18 cellular contexts compared by ENCODE assay signal in the genomic region with DNA sequence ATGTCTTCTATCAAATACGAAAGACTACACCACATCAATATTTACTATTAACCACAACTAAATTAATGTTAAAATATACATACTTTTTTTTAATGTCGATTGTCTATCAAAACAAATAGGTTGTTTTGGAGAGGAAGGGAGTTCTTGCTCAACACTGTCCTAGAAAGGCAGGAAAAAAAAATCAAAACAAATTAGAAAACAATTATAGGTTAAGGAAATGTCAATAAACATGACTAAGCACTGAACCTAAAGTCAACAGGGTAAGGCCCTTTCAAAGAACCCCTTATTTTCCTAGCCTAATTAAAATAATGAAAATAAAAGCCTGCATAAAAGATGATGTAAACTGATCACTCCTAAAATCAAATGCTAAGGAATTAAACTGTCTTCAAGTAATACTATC. TPM values are rescaled to one million over a fixed set of nuclear protein-coding genes. Genes with fewer than 3 reads are reported as not detected.
DNase-seq lines count a peak whose midpoint lies in the region; ATAC-seq and TF ChIP-seq lines count a peak whose summit lies in the region.
"Had no signal": no experiment of that assay in that cellular context is flagged by ENCODE, and none has a peak within 500 bp of the region (broad histone marks: within the 10 kb centered on the region; RNA-seq: fewer than 3 reads in every experiment).

No MANE protein-coding gene starts in this region.

- no peaks in the 10 kb centered on the region for H3K9me3 ChIP-seq in HEK293 (ENCODE audit: control insufficient read depth, insufficient read depth, low read depth, low read length)
- no peaks in the 10 kb centered on the region for H3K9me3 ChIP-seq in PC-9 (ENCODE audit: insufficient read depth, low read depth)
- no peaks in the 10 kb centered on the region for H3K9me3 ChIP-seq in liver (ENCODE audit: control insufficient read depth in 4 of 4, low read length in 3 of 4)
- H3K9me3 ChIP-seq: BLaER1 had no signal

- H4K20me1 ChIP-seq in PC-9 (ENCODE audit: insufficient read depth) = peaks cover 3% of the 10 kb centered on the region; the same call in 1 of the 2 replicates

- peak overlapping the region; percentile 6 to 58 for H3K9ac ChIP-seq in liver (ENCODE audit: low read depth in 1 of 2, low read length in 2 of 2)
- H3K9ac ChIP-seq: BLaER1 had no signal

- H3K4me1 ChIP-seq in HEK293 (ENCODE audit: control insufficient read depth, insufficient read depth, low read length) = peaks cover 6% of the 10 kb centered on the region; the same call in 1 of the 2 replicates
- peaks cover 31% of the 10 kb centered on the region for H3K4me1 ChIP-seq in PC-9 (replicated peaks; ENCODE audit: insufficient read depth)
- H3K4me1 ChIP-seq in liver (ENCODE audit: control insufficient read depth in 4 of 4, insufficient read depth in 4 of 4, low read length in 3 of 4) = peaks cover 11 to 33% (median 18%) of the 10 kb centered on the region in 4 donors

- TF ChIP-seq RAD21 in liver (IDR thresholded peaks at IDR 0.05) = no peak

- no peak overlapping the region for H3K4me3 ChIP-seq in HEK293 (ENCODE audit: low read depth, low read length)
- no peak overlapping the region for H3K4me3 ChIP-seq in PC-9
- no peak overlapping the region for H3K4me3 ChIP-seq in liver (ENCODE audit: low read depth in 1 of 3, low read length in 3 of 3)
- H3K4me3 ChIP-seq: BLaER1 had no signal

- H3K9me2 ChIP-seq in PC-9 (ENCODE audit: insufficient read depth) = no peaks in the 10 kb centered on the region

- WGBS in liver = 62% methylated on average over 2 of the region's 2 CpGs

- peaks cover 13% of the 10 kb centered on the region for H3F3A ChIP-seq in PC-9 (ENCODE audit: insufficient read depth, low read depth)

- no peak overlapping the region for H3K27ac ChIP-seq in HEK293 (ENCODE audit: extremely low read depth, low read depth, low read length)
- H3K27ac ChIP-seq in PC-9 = peak overlapping the region; percentile 31
- peak overlapping the region; percentile 4 to 54 for H3K27ac ChIP-seq in liver (ENCODE audit: low read depth in 1 of 2, low read length in 2 of 2)
- H3K27ac ChIP-seq: BLaER1 had no signal

- no peak overlapping the region for H2AFZ ChIP-seq in PC-9

- CTCF ChIA-PET in HEK293 (lab: Yijun Ruan, JAX) (interaction anchor here (0.7 to 0.9 kb wide), 3 partner anchors 39 to 308 kb away, joined by 3 to 4 read pairs (median 3); no protein-coding TSS in a partner anchor), PC-9 (lab: Charles Lee) (no interaction called here)

- intact Hi-C loops in PC-9 (cut with micrococcal nuclease; ENCODE audit: unreplicated experiment) = no loop called here

- peak overlapping the region; percentile 84 for H3K4me2 ChIP-seq in PC-9

- POLR2A ChIA-PET in HEK293 (lab: Yijun Ruan, JAX) (interaction anchor here (0.6 kb wide), 1 partner anchor 30 kb away, joined by 3 read pairs; no protein-coding TSS in a partner anchor), PC-9 (lab: Charles Lee; ENCODE audit: unreplicated experiment) (no interaction called here)

- ATAC-seq in GM18511 (IDR thresholded peaks at IDR 0.05; ENCODE audit: unreplicated experiment) (no peak), HG03460 (IDR thresholded peaks at IDR 0.05; ENCODE audit: unreplicated experiment) (no peak)

- H3K36me3 ChIP-seq in HEK293 (ENCODE audit: control insufficient read depth in 2 of 2, insufficient read depth in 1 of 2, low read length in 2 of 2) (peaks cover 32 to 49% of the 10 kb centered on the region in 2 experiments), PC-9 (ENCODE audit: low read depth) (peaks cover 12% of the 10 kb centered on the region), liver (ENCODE audit: control insufficient read depth in 4 of 4, insufficient read depth in 3 of 4, low read depth in 1 of 4, low read length in 3 of 4) (peaks cover 0 to 9% (median 2%) of the 10 kb centered on the region in 4 donors)

- peak; percentile 30 for DNase-seq in NCI-H748 (lab: John Stamatoyannopoulos, UW; ENCODE audit: unreplicated experiment)
- DNase-seq in PC-9 = peak in 1 of 2 experiments; percentile 50
- DNase-seq in NCI-H2171 treated with DMSO at 0.1 percent for 48 hours (lab: John Stamatoyannopoulos, UW) = no peak
- DNase-seq: ACHN; CD4-positive, alpha-beta T cell; MM.1S; NCI-H1048; NCI-H146; NCI-H2029; NCI-H2171; NCI-H524 treated with DMSO at 0.1 percent for 48 hours; NK-92 treated with Interleukin-12 subunit alpha and Interleukin-12 subunit beta, amount 100 ng/mL, for 24 hours; SHP77 had no signal

- no peak for TF ChIP-seq CTCF in HEK293 (tag by site-specific recombination; IDR thresholded peaks at IDR 0.05)
- TF ChIP-seq CTCF in PC-9 (conservative IDR thresholded peaks at IDR 0.05) = no peak
- TF ChIP-seq CTCF in liver (IDR thresholded peaks at IDR 0.05; ENCODE audit: low read depth, low read length, missing input control) = no peak

- BruUV-seq in PC-9 (replicated peaks; lab: Mats Ljungman, UMichigan) = no TSS peak

- peaks cover 60% of the 10 kb centered on the region for H3K79me2 ChIP-seq in PC-9 (ENCODE audit: low read depth)

- H3K27me3 ChIP-seq in PC-9 (ENCODE audit: insufficient read depth, low read depth) (no peaks in the 10 kb centered on the region), liver (ENCODE audit: control insufficient read depth in 4 of 4, insufficient read depth in 4 of 4, low read length in 3 of 4) (no peaks in the 10 kb centered on the region)
- H3K27me3 ChIP-seq: BLaER1 had no signal

TF ChIP-seq in HEK293, 187 proteins besides CTCF, POLR2A, EP300 and RAD21 (continues in another document):
- TF ChIP-seq ZNF23 (tag by site-specific recombination; IDR thresholded peaks at IDR 0.05; ENCODE audit: borderline replicate concordance) (no peak), ZNF433 (tag by site-specific recombination; IDR thresholded peaks at IDR 0.05; ENCODE audit: low read depth) (no peak), ZNF548 (tag by site-specific recombination; IDR thresholded peaks at IDR 0.05) (no peak), ZNF112 (tag by site-specific recombination; IDR thresholded peaks at IDR 0.05) (no peak), FEZF1 (tag by site-specific recombination; IDR thresholded peaks at IDR 0.05) (no peak), ZNF596 (tag by site-specific recombination; IDR thresholded peaks at IDR 0.05) (no peak)
- TF ChIP-seq, protein P1, sequence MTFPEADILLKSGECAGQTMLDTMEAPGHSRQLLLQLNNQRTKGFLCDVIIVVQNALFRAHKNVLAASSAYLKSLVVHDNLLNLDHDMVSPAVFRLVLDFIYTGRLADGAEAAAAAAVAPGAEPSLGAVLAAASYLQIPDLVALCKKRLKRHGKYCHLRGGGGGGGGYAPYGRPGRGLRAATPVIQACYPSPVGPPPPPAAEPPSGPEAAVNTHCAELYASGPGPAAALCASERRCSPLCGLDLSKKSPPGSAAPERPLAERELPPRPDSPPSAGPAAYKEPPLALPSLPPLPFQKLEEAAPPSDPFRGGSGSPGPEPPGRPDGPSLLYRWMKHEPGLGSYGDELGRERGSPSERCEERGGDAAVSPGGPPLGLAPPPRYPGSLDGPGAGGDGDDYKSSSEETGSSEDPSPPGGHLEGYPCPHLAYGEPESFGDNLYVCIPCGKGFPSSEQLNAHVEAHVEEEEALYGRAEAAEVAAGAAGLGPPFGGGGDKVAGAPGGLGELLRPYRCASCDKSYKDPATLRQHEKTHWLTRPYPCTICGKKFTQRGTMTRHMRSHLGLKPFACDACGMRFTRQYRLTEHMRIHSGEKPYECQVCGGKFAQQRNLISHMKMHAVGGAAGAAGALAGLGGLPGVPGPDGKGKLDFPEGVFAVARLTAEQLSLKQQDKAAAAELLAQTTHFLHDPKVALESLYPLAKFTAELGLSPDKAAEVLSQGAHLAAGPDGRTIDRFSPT (tag by site-specific recombination; IDR thresholded peaks at IDR 0.05) = no peak

TF ChIP-seq in liver, 16 proteins besides CTCF, POLR2A, EP300 and RAD21:
- TF ChIP-seq NR2F2 (IDR thresholded peaks at IDR 0.05) = no peak
- TF ChIP-seq, protein P2, sequence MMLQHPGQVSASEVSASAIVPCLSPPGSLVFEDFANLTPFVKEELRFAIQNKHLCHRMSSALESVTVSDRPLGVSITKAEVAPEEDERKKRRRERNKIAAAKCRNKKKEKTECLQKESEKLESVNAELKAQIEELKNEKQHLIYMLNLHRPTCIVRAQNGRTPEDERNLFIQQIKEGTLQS (IDR thresholded peaks at IDR 0.05) = no peak
- TF ChIP-seq FOXA2 (IDR thresholded peaks at IDR 0.05) = peak; percentile 61
- TF ChIP-seq TAF1 (conservative IDR thresholded peaks at IDR 0.05) = no peak
- TF ChIP-seq RXRA (IDR thresholded peaks at IDR 0.05) = peak in 1 of 2 donors; percentile 20
- no peak for TF ChIP-seq HNF4G (IDR thresholded peaks at IDR 0.05)
- peak; percentile 63 for TF ChIP-seq FOXA1 (IDR thresholded peaks at IDR 0.05)
- peak in 1 of 2 donors; percentile 14 for TF ChIP-seq HNF4A (conservative IDR thresholded peaks at IDR 0.05)

RNA-seq across cellular contexts. Expression of gene CEP76, which starts 2.8 kb away (rescaled TPM):
- total RNA-seq in PC-9 (2021) (14.5 and 15.1 TPM in 2 replicates), liver (10 to 100 TPM in 1 of 2 donors, 1 to 10 TPM in 1; 6.4 to 11.8 TPM)
- polyA plus RNA-seq in liver = 1 to 10 TPM; 1.3 to 2.1 TPM

RNA-seq across cellular contexts. Expression of gene PSMG2, which starts 3.1 kb away (rescaled TPM):
- 107 and 123 TPM in 2 replicates for total RNA-seq in PC-9 (2021)
- 10 to 100 TPM; 24.2 to 48.0 TPM for total RNA-seq in liver
- polyA plus RNA-seq in liver = 10 to 100 TPM; 32.1 to 41.1 TPM

RNA-seq across cellular contexts. Expression of gene SPIRE1, which starts 41.8 kb away (rescaled TPM):
- total RNA-seq in PC-9 (2021) = 26.1 and 36.4 TPM in 2 replicates
- total RNA-seq in liver = 1 to 10 TPM; 2.9 to 3.4 TPM
- polyA plus RNA-seq in liver = 1 to 10 TPM in 1 of 2 donors, under 1 TPM in 1; 0.29 to 5.7 TPM
